Comparison of ENCODE assay signal across 14 cellular contexts in the genomic region with DNA sequence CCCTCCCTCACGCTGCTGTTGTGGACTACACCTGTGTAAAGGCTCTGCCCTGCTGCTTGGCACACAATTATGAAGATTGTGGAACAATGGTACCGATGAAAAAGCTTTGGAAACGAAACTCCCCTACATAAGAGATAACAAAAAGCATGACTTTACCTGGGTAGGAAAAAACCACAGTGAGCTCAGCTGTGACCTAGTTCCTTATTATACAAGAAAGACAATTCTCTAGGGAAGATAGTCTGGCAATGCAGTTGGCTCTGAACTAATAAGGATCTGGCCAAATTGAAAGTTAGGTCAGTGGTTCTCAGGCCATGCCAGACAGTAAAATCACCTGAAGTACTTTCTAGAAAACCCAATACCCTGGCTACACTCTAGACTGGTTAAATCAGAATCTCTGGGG. TPM values are rescaled to one million over a fixed set of nuclear protein-coding genes. Genes with fewer than 3 reads are reported as not detected.
"Had no signal": no experiment of that assay in that cellular context is flagged by ENCODE, and none has a peak within 500 bp of the region (broad histone marks: within the 10 kb centered on the region; RNA-seq: fewer than 3 reads in every experiment).

No MANE protein-coding gene starts in this region.

- H3K9me3 ChIP-seq: esophagus squamous epithelium, spleen had no signal

- ATAC-seq: activated naive CD8-positive, alpha-beta T cell treated with anti-CD3 and anti-CD28 coated beads, Interleukin-2, amount 50 U/mL, for 24 hours; foreskin keratinocyte; left colon; sciatic nerve; stimulated activated naive CD8-positive, alpha-beta T cell treated with anti-CD3 and anti-CD28 coated beads, Interleukin-15, Interleukin-2, amounts not matched to agents 100 U/mL and 50 U/mL, for 24 hours; T-helper 17 cell had no signal

- H3K36me3 ChIP-seq: esophagus squamous epithelium had no signal

- H3K4me3 ChIP-seq: esophagus squamous epithelium, spleen had no signal

- DNase-seq: activated CD4-positive, alpha-beta T cell treated with anti-CD3 and anti-CD28 coated beads, Interleukin-2, amount 50 U/mL, for 4 hours; activated CD4-positive, CD25-positive, alpha-beta regulatory T cell; activated CD8-positive, alpha-beta memory T cell treated with anti-CD3 and anti-CD28 coated beads, Interleukin-2, amount 50 U/mL, for 48 hours; activated naive CD4-positive, alpha-beta T cell treated with Interleukin-2 at 50 U/mL for 16 hours; activated naive CD8-positive, alpha-beta T cell treated with anti-CD3 and anti-CD28 coated beads, Interleukin-2, amount 50 U/mL, for 24 hours; esophagus squamous epithelium; foreskin keratinocyte; left colon; nephron progenitor cell; spleen; stimulated activated CD4-positive, alpha-beta T cell treated with anti-CD3 and anti-CD28 coated beads, Interleukin-1b, Interleukin-23, amount 100 ng/mL, for 48 hours; stimulated activated naive CD8-positive, alpha-beta T cell treated with anti-CD3 and anti-CD28 coated beads, Interleukin-15, Interleukin-2, amounts not matched to agents 100 U/mL and 50 U/mL, for 24 hours; T-helper 17 cell had no signal

- H3K27me3 ChIP-seq: esophagus squamous epithelium, foreskin keratinocyte had no signal

- H3K27ac ChIP-seq: esophagus squamous epithelium, foreskin keratinocyte, spleen had no signal

RNA-seq across cellular contexts. Expression of a gene that starts 16.1 kb away (rescaled TPM):
- total RNA-seq: foreskin keratinocyte had no signal
- polyA plus RNA-seq: foreskin keratinocyte had no signal
